Comparison of ENCODE assay signal across 24 cellular contexts in genomic region chr4:62544428-62544827, GRCh38.
DNase-seq lines count a peak whose midpoint lies in the region; ATAC-seq, FAIRE-seq and TF ChIP-seq lines count a peak whose summit lies in the region.
"Had no signal": no experiment of that assay in that cellular context is flagged by ENCODE, and none has a peak within 500 bp of the region (broad histone marks: within the 10 kb centered on the region; RNA-seq: fewer than 3 reads in every experiment).

No MANE protein-coding gene starts in this region.

- no TSS peak for BruUV-seq in PC-3 (replicated peaks; lab: Mats Ljungman, UMichigan)

- CTCF ChIA-PET in PC-3 (lab: Charles Lee): no interaction called here

- TF ChIP-seq CTCF in PC-3 (conservative IDR thresholded peaks at IDR 0.05; ENCODE audit: low read depth, low read length): no peak
- TF ChIP-seq CTCF in bronchial epithelial cell (IDR thresholded peaks at IDR 0.05; ENCODE audit: insufficient read depth, low read length, severe bottlenecking): no peak

- peaks cover 31% of the 10 kb centered on the region for H3K4me1 ChIP-seq in PC-3 (ENCODE audit: insufficient read depth, low read length)
- H3K4me1 ChIP-seq: esophagus muscularis mucosa, right lobe of liver had no signal

- ATAC-seq in HG03342 (IDR thresholded peaks at IDR 0.05; ENCODE audit: unreplicated experiment): peak; percentile 54
- no peak for ATAC-seq in PC-3
- ATAC-seq: activated T-cell treated with anti-CD3 and anti-CD28 coated beads, Interleukin-2, amount 50 U/mL, for 4 hours; left colon; right lobe of liver had no signal

- no peaks in the 10 kb centered on the region for H3K79me2 ChIP-seq in PC-3 (ENCODE audit: low read length)

- H3K9ac ChIP-seq in PC-3 (ENCODE audit: low read length): no peak overlapping the region
- H3K9ac ChIP-seq: SK-N-SH had no signal

- no peaks in the 10 kb centered on the region for H3K9me3 ChIP-seq in PC-3 (ENCODE audit: low read length)
- H3K9me3 ChIP-seq: right lobe of liver, SK-N-SH had no signal

- no peak overlapping the region for H3K4me2 ChIP-seq in PC-3 (ENCODE audit: low read length)
- H3K4me2 ChIP-seq: SK-N-SH had no signal

- H3K9me2 ChIP-seq in PC-3 (replicated peaks; ENCODE audit: low read length): no peaks in the 10 kb centered on the region
- H3K9me2 ChIP-seq: SK-N-SH had no signal

- TF ChIP-seq POLR2A in H54 (IDR thresholded peaks at IDR 0.05; ENCODE audit: low read depth, low read length): no peak

- H3K4me3 ChIP-seq in PC-3 (ENCODE audit: low read length) (no peak overlapping the region), bronchial epithelial cell (ENCODE audit: low read depth, low read length) (no peak overlapping the region)
- H3K4me3 ChIP-seq: esophagus muscularis mucosa, right lobe of liver had no signal

- no peak for FAIRE-seq in bronchial epithelial cell (lab: Jason Lieb, UNC)
- no peak for FAIRE-seq in H54 (lab: Jason Lieb, UNC)
- FAIRE-seq: frontal cortex had no signal

- H3K27ac ChIP-seq in PC-3 (ENCODE audit: low read length): no peak overlapping the region
- H3K27ac ChIP-seq: esophagus muscularis mucosa, right lobe of liver, VCaP had no signal

- no peaks in the 10 kb centered on the region for H3F3A ChIP-seq in PC-3 (ENCODE audit: low read length, unreplicated experiment)

- H4K20me1 ChIP-seq in PC-3 (ENCODE audit: low read length): no peaks in the 10 kb centered on the region

- DNase-seq in ELR (ENCODE audit: low read depth) (peak; percentile 6), PC-3 (peak; percentile 25), bronchial epithelial cell (ENCODE audit: low read depth) (peak; percentile 1), H54 (ENCODE audit: insufficient read length, low spot score) (no peak), iPS-NIHi7 (ENCODE audit: extremely low spot score) (no peak), LoVo (ENCODE audit: low spot score) (no peak)
- DNase-seq in activated effector memory CD4-positive, alpha-beta T cell treated with anti-CD3 and anti-CD28 coated beads, Interleukin-2, amount 50 U/mL, for 16 hours: no peak
- DNase-seq: activated CD4-positive, alpha-beta T cell treated with anti-CD3 and anti-CD28 coated beads, Interleukin-2, amount 10 ng/mL, durations not matched to agents 7 days and 5 days; activated naive CD4-positive, alpha-beta T cell; activated T-cell treated with anti-CD3 and anti-CD28 coated beads, Interleukin-2, amount 50 U/mL, for 4 hours; GDM1; left colon; NCI-H1105 treated with DMSO at 0.1 percent for 48 hours; NCI-H1930; NCI-H2227 treated with DMSO at 0.1 percent for 48 hours; NCI-H774; right lobe of liver; SK-N-SH; stimulated activated CD4-positive, alpha-beta T cell treated with anti-CD3 and anti-CD28 coated beads, Interleukin-2, amount 100 ng/mL, for 48 hours; trophoblast cell had no signal

- POLR2A ChIA-PET in PC-3 (lab: Charles Lee; ENCODE audit: unreplicated experiment): no interaction called here

- H2AFZ ChIP-seq in PC-3 (ENCODE audit: low read length): no peak overlapping the region

- H3K36me3 ChIP-seq in PC-3 (ENCODE audit: low read depth, low read length) (no peaks in the 10 kb centered on the region), bronchial epithelial cell (ENCODE audit: control insufficient read depth, insufficient read depth, low read length) (no peaks in the 10 kb centered on the region)
- H3K36me3 ChIP-seq: esophagus muscularis mucosa, right lobe of liver had no signal

- H3K27me3 ChIP-seq in PC-3 (ENCODE audit: low read length) (no peaks in the 10 kb centered on the region), bronchial epithelial cell (ENCODE audit: control insufficient read depth, insufficient read depth, low read length) (no peaks in the 10 kb centered on the region)
- H3K27me3 ChIP-seq: esophagus muscularis mucosa, right lobe of liver had no signal

- intact Hi-C loops in PC-3 (cut with micrococcal nuclease): no loop called here

Comparison
In these comparisons a context has a peak if more than half of its experiments do, and no peak if none do; other contexts are left out.
1. DNase-seq: peak in ELR (single experiment), PC-3 (single experiment) and bronchial epithelial cell (single experiment); none in activated effector memory CD4-positive, alpha-beta T cell treated with anti-CD3 and anti-CD28 coated beads, Interleukin-2, amount 50 U/mL, for 16 hours (single experiment), H54 (single experiment), iPS-NIHi7 (single experiment) and LoVo (single experiment).